Comparison of ENCODE assay signal across 1 cellular context in genomic region chr7:87608443-87608842, GRCh38.
TF ChIP-seq lines count a peak whose summit lies in the region.

No MANE protein-coding gene starts in this region.

TF ChIP-seq in HepG2, 621 proteins besides CTCF, POLR2A, EP300 and RAD21 (continued from another document):
- TF ChIP-seq ZKSCAN1 (IDR thresholded peaks at IDR 0.05; ENCODE audit: low read length), result 0 out of 2 replicates have a peak, but pooled peaks have one; percentile 43
- TF ChIP-seq NFIC (IDR thresholded peaks at IDR 0.05; ENCODE audit: low read length), result no peak
